ENCODE assay signal across 1 cellular context in the genomic region with DNA sequence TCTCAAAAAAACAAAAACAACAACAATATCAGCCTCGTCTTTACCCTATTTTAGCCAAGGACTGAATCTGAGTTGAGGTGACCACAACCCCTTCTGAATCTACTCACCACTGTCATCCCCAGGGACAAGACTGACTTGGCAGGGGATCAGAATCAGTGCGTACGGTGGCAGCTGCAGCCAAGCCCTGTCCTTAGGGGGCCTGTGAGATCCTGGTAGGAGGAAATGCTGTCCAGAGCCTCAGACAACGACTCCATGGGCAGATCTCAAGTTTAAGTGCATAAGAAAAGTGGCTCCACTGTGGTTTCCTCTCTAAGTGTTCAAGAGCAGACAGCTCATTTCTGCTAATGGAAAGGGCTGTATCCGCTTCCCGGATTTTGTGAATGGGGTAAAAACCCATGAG.
TF ChIP-seq lines count a peak whose summit lies in the region.

No MANE protein-coding gene starts in this region.

TF ChIP-seq in GM23338, 12 proteins besides CTCF, POLR2A, EP300 and RAD21:
- no peak for TF ChIP-seq POLR2AphosphoS5 (IDR thresholded peaks at IDR 0.05; ENCODE audit: low read depth)
- no peak for TF ChIP-seq NANOG (IDR thresholded peaks at IDR 0.05; ENCODE audit: borderline replicate concordance)
- TF ChIP-seq EZH2phosphoT487 (IDR thresholded peaks at IDR 0.05; ENCODE audit: unreplicated experiment), result no peak
- no peak for TF ChIP-seq EZH2 (IDR thresholded peaks at IDR 0.05; ENCODE audit: low read depth, unreplicated experiment)
- no peak for TF ChIP-seq STAT1 (IDR thresholded peaks at IDR 0.05; ENCODE audit: unreplicated experiment)
- TF ChIP-seq, protein P1, sequence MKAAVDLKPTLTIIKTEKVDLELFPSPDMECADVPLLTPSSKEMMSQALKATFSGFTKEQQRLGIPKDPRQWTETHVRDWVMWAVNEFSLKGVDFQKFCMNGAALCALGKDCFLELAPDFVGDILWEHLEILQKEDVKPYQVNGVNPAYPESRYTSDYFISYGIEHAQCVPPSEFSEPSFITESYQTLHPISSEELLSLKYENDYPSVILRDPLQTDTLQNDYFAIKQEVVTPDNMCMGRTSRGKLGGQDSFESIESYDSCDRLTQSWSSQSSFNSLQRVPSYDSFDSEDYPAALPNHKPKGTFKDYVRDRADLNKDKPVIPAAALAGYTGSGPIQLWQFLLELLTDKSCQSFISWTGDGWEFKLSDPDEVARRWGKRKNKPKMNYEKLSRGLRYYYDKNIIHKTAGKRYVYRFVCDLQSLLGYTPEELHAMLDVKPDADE (IDR thresholded peaks at IDR 0.05), result no peak
- TF ChIP-seq CREB1 (CRISPR knock-in tag; IDR thresholded peaks at IDR 0.05; ENCODE audit: low read depth), result no peak
- TF ChIP-seq ZNF114 (CRISPR knock-in tag; IDR thresholded peaks at IDR 0.05), result no peak
- TF ChIP-seq ZNF331 (CRISPR knock-in tag; IDR thresholded peaks at IDR 0.05; ENCODE audit: low read depth), result no peak
- TF ChIP-seq JUNB (IDR thresholded peaks at IDR 0.05; ENCODE audit: unreplicated experiment), result no peak
- TF ChIP-seq, protein P2, sequence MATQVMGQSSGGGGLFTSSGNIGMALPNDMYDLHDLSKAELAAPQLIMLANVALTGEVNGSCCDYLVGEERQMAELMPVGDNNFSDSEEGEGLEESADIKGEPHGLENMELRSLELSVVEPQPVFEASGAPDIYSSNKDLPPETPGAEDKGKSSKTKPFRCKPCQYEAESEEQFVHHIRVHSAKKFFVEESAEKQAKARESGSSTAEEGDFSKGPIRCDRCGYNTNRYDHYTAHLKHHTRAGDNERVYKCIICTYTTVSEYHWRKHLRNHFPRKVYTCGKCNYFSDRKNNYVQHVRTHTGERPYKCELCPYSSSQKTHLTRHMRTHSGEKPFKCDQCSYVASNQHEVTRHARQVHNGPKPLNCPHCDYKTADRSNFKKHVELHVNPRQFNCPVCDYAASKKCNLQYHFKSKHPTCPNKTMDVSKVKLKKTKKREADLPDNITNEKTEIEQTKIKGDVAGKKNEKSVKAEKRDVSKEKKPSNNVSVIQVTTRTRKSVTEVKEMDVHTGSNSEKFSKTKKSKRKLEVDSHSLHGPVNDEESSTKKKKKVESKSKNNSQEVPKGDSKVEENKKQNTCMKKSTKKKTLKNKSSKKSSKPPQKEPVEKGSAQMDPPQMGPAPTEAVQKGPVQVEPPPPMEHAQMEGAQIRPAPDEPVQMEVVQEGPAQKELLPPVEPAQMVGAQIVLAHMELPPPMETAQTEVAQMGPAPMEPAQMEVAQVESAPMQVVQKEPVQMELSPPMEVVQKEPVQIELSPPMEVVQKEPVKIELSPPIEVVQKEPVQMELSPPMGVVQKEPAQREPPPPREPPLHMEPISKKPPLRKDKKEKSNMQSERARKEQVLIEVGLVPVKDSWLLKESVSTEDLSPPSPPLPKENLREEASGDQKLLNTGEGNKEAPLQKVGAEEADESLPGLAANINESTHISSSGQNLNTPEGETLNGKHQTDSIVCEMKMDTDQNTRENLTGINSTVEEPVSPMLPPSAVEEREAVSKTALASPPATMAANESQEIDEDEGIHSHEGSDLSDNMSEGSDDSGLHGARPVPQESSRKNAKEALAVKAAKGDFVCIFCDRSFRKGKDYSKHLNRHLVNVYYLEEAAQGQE (IDR thresholded peaks at IDR 0.05; ENCODE audit: unreplicated experiment), result no peak
TF ChIP-seq in GM23338: peak in this region for 0.
